In the genomic region with DNA sequence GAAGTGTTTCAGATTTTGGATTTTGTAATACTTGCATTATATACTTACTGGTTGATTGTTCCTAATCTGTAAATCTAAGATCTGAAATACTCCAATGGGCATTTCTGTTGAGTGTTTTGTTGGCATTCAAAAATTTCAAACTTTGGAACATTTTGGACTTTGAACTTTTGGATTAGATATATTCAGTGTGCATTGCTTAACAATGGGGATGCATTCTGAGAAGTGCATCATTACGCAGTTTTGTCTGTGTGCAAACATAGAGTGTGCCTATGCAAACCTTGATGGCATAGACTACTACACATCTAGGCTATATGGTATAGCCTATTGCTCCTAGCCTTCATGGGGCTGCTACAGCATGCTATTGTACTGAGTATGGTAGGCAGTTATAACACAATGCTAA, we compare ENCODE assay signal across 29 cellular contexts.
"Had no signal": no experiment of that assay in that cellular context is flagged by ENCODE, and none has a peak within 500 bp of the region (broad histone marks: within the 10 kb centered on the region; RNA-seq: fewer than 3 reads in every experiment).

No MANE protein-coding gene starts in this region.

- H3K27ac Mint-ChIP-seq: stimulated activated effector memory CD8-positive, alpha-beta T cell treated with anti-CD3 and anti-CD28 coated beads, Interleukin-12 subunit alpha, Interleukin-12 subunit beta, amount 100 ng/mL, for 72 hours; stimulated activated memory B cell treated with anti-CD40 and anti-IgM and Interleukin-4, amounts not matched to agents 10 μg/mL and 1 μg/mL and 100 μg/mL, for 72 hours; stimulated activated naive B cell treated with anti-CD40 and anti-IgM and Interleukin-4, amounts not matched to agents 10 μg/mL and 1 μg/mL and 100 μg/mL, for 72 hours; stimulated activated naive CD8-positive, alpha-beta T cell treated with anti-CD3 and anti-CD28 coated beads, Interleukin-15, Interleukin-2, amounts not matched to agents 100 ng/mL and 50 ng/mL, for 24 hours; type B pancreatic cell had no signal

- H3K36me3 Mint-ChIP-seq: type B pancreatic cell had no signal

- H3K9me3 Mint-ChIP-seq: stimulated activated effector memory CD8-positive, alpha-beta T cell treated with anti-CD3 and anti-CD28 coated beads, Interleukin-12 subunit alpha, Interleukin-12 subunit beta, amount 100 ng/mL, for 72 hours; stimulated activated memory B cell treated with anti-CD40 and anti-IgM and Interleukin-4, amounts not matched to agents 10 μg/mL and 1 μg/mL and 100 μg/mL, for 72 hours; stimulated activated naive B cell treated with anti-CD40 and anti-IgM and Interleukin-4, amounts not matched to agents 10 μg/mL and 1 μg/mL and 100 μg/mL, for 72 hours; stimulated activated naive CD8-positive, alpha-beta T cell treated with anti-CD3 and anti-CD28 coated beads, Interleukin-15, amount 100 ng/mL, for 72 hours; stimulated activated naive CD8-positive, alpha-beta T cell treated with anti-CD3 and anti-CD28 coated beads, Interleukin-15, Interleukin-2, amounts not matched to agents 100 ng/mL and 50 ng/mL, for 24 hours; type B pancreatic cell had no signal

- H3K27me3 Mint-ChIP-seq: stimulated activated memory B cell treated with anti-CD40 and anti-IgM and Interleukin-4, amounts not matched to agents 10 μg/mL and 1 μg/mL and 100 μg/mL, for 72 hours; stimulated activated naive B cell treated with anti-CD40 and anti-IgM and Interleukin-4, amounts not matched to agents 10 μg/mL and 1 μg/mL and 100 μg/mL, for 72 hours; stimulated activated naive CD8-positive, alpha-beta T cell treated with anti-CD3 and anti-CD28 coated beads, Interleukin-15, amount 100 ng/mL, for 72 hours; stimulated activated naive CD8-positive, alpha-beta T cell treated with anti-CD3 and anti-CD28 coated beads, Interleukin-15, Interleukin-2, amounts not matched to agents 100 ng/mL and 50 ng/mL, for 24 hours; type B pancreatic cell had no signal

- DNase-seq: stimulated activated CD4-positive, alpha-beta T cell treated with anti-CD3 and anti-CD28 coated beads, Interleukin-2, amount 100 ng/mL, for 48 hours; stimulated activated CD4-positive, alpha-beta T cell treated with anti-CD3 and anti-CD28 coated beads, Interleukin-4, amount 100 ng/mL, for 1 hour; stimulated activated CD4-positive, alpha-beta T cell treated with anti-CD3 and anti-CD28 coated beads, Interleukin-4, amount 100 ng/mL, for 24 hours; stimulated activated CD4-positive, alpha-beta T cell treated with anti-CD3 and anti-CD28 coated beads, Interleukin-4, amount 100 ng/mL, for 4 hours; stimulated activated CD8-positive, alpha-beta memory T cell treated with anti-CD3 and anti-CD28 coated beads, Interleukin-4, amount 100 ng/mL, for 48 hours; stimulated activated naive B cell treated with anti-CD40 and anti-IgM and Interleukin-4, amounts not matched to agents 10 μg/mL and 1 μg/mL and 100 μg/mL, for 72 hours; stimulated activated naive CD4-positive, alpha-beta T cell; stimulated activated naive CD4-positive, alpha-beta T cell treated with Interleukin-2 at 50 U/mL for 16 hours; stimulated activated naive CD8-positive, alpha-beta T cell treated with anti-CD3 and anti-CD28 coated beads, Interleukin-15, amount 100 ng/mL, for 72 hours; stimulated activated naive CD8-positive, alpha-beta T cell treated with anti-CD3 and anti-CD28 coated beads, Interleukin-15, Interleukin-2, amounts not matched to agents 100 U/mL and 50 U/mL, for 24 hours; stomach; substantia nigra; testis; thyroid gland; tibial artery; transverse colon; trophoblast cell; upper lobe of left lung; upper lobe of right lung; uterus had no signal

- H3K4me3 Mint-ChIP-seq: stimulated activated effector memory CD8-positive, alpha-beta T cell treated with anti-CD3 and anti-CD28 coated beads, Interleukin-12 subunit alpha, Interleukin-12 subunit beta, amount 100 ng/mL, for 72 hours; stimulated activated memory B cell treated with anti-CD40 and anti-IgM and Interleukin-4, amounts not matched to agents 10 μg/mL and 1 μg/mL and 100 μg/mL, for 72 hours; stimulated activated naive B cell treated with anti-CD40 and anti-IgM and Interleukin-4, amounts not matched to agents 10 μg/mL and 1 μg/mL and 100 μg/mL, for 72 hours; stimulated activated naive CD8-positive, alpha-beta T cell treated with anti-CD3 and anti-CD28 coated beads, Interleukin-15, amount 100 ng/mL, for 72 hours; stimulated activated naive CD8-positive, alpha-beta T cell treated with anti-CD3 and anti-CD28 coated beads, Interleukin-15, Interleukin-2, amounts not matched to agents 100 ng/mL and 50 ng/mL, for 24 hours; type B pancreatic cell had no signal

- H3K9me3 ChIP-seq: stomach, suprapubic skin, testis, thoracic aorta, thyroid gland, tibial artery, tibial nerve, transverse colon, upper lobe of left lung, upper lobe of right lung, uterus, vagina had no signal

- ATAC-seq: stimulated activated effector memory CD8-positive, alpha-beta T cell treated with anti-CD3 and anti-CD28 coated beads, Interleukin-12 subunit alpha, Interleukin-12 subunit beta, amount 100 ng/mL, for 72 hours; stimulated activated memory B cell treated with anti-CD40 and anti-IgM and Interleukin-4, amounts not matched to agents 10 μg/mL and 1 μg/mL and 100 μg/mL, for 72 hours; stimulated activated naive B cell treated with anti-CD40 and anti-IgM and Interleukin-4, amounts not matched to agents 10 μg/mL and 1 μg/mL and 100 μg/mL, for 72 hours; stimulated activated naive CD8-positive, alpha-beta T cell treated with anti-CD3 and anti-CD28 coated beads, Interleukin-15, amount 100 ng/mL, for 72 hours; stimulated activated naive CD8-positive, alpha-beta T cell treated with anti-CD3 and anti-CD28 coated beads, Interleukin-15, Interleukin-2, amounts not matched to agents 100 U/mL and 50 U/mL, for 24 hours; upper lobe of right lung had no signal

- H3K27me3 ChIP-seq: stomach, suprapubic skin, testis, thyroid gland, tibial artery, tibial nerve, transverse colon, upper lobe of left lung, upper lobe of right lung, uterus, vagina had no signal

- H3K36me3 ChIP-seq: thoracic aorta, thyroid gland, uterus, vagina had no signal

- H3K4me1 ChIP-seq: suprapubic skin, testis, thyroid gland, upper lobe of right lung, uterus, vagina had no signal

- FAIRE-seq: urothelium cell line had no signal

- H3K4me3 ChIP-seq: stomach, suprapubic skin, testis, thoracic aorta, thyroid gland, tibial artery, tibial nerve, transverse colon, upper lobe of left lung, upper lobe of right lung, uterus, vagina had no signal

- H3K27ac ChIP-seq: stomach, suprapubic skin, testis, thoracic aorta, thyroid gland, tibial artery, tibial nerve, transverse colon, upper lobe of left lung, upper lobe of right lung, uterus, vagina had no signal
